Comparison of ENCODE assay signal across 24 cellular contexts in genomic region chr5:6570530-6570929, GRCh38.
"Had no signal": no experiment of that assay in that cellular context is flagged by ENCODE, and none has a peak within 500 bp of the region (broad histone marks: within the 10 kb centered on the region; RNA-seq: fewer than 3 reads in every experiment).

No MANE protein-coding gene starts in this region.

- ATAC-seq: activated CD4-positive, alpha-beta T cell treated with anti-CD3 and anti-CD28 coated beads for 36 hours; gastroesophageal sphincter; lower lobe of right lung; natural killer cell; stimulated activated naive B cell treated with anti-CD40 and anti-IgM and Interleukin-4, amounts not matched to agents 10 μg/mL and 1 μg/mL and 100 μg/mL, for 72 hours had no signal

- H3K9me3 Mint-ChIP-seq: activated T-helper 2 cell treated with anti-CD3 and anti-CD28 coated beads, Interferon-gamma antibody, Interleukin-2, Interleukin-4, amounts not matched to agents 10 μg/mL and 5 μg/mL and 100 μg/mL, durations not matched to agents 14 hours and 24 hours and 36 hours; natural killer cell; stimulated activated naive B cell treated with anti-CD40 and anti-IgM and Interleukin-4, amounts not matched to agents 10 μg/mL and 1 μg/mL and 100 μg/mL, for 72 hours had no signal

- H3K4me3 Mint-ChIP-seq: activated CD4-positive, alpha-beta T cell treated with anti-CD3 and anti-CD28 coated beads for 36 hours; activated naive CD8-positive, alpha-beta T cell; natural killer cell; stimulated activated naive B cell treated with anti-CD40 and anti-IgM and Interleukin-4, amounts not matched to agents 10 μg/mL and 1 μg/mL and 100 μg/mL, for 72 hours had no signal

- DNase-seq: activated CD4-positive, alpha-beta T cell treated with anti-CD3 and anti-CD28 coated beads for 36 hours; activated CD4-positive, CD25-positive, alpha-beta regulatory T cell; activated naive CD4-positive, alpha-beta T cell treated with Interleukin-2 at 50 U/mL for 16 hours; activated T-cell treated with anti-CD3 and anti-CD28 coated beads, Interleukin-2, amount 50 U/mL, for 48 hours; anterior cingulate cortex; dermis blood vessel endothelial cell; effector CD4-positive, alpha-beta T cell; hippocampal formation; kidney; lower lobe of right lung; mesendoderm; natural killer cell; ovary; retina; stimulated activated CD4-positive, alpha-beta T cell treated with anti-CD3 and anti-CD28 coated beads, Interleukin-1b, Interleukin-23, amount 100 ng/mL, for 48 hours; stimulated activated naive B cell treated with anti-CD40 and anti-IgM and Interleukin-4, amounts not matched to agents 10 μg/mL and 1 μg/mL and 100 μg/mL, for 72 hours; stomach; tibial artery had no signal

- H3K4me1 ChIP-seq: gastroesophageal sphincter, lower lobe of right lung, stomach had no signal

- H3K9me3 ChIP-seq: gastroesophageal sphincter, lower lobe of right lung, ovary, stomach, tibial artery had no signal

- H3K4me3 ChIP-seq: gastroesophageal sphincter, lower lobe of right lung, ovary, smooth muscle cell, stomach, tibial artery had no signal

- H3K27ac Mint-ChIP-seq: activated CD4-positive, alpha-beta T cell treated with anti-CD3 and anti-CD28 coated beads for 36 hours; activated naive CD8-positive, alpha-beta T cell; activated T-helper 2 cell treated with anti-CD3 and anti-CD28 coated beads, Interferon-gamma antibody, Interleukin-2, Interleukin-4, amounts not matched to agents 10 μg/mL and 5 μg/mL and 100 μg/mL, durations not matched to agents 14 hours and 24 hours and 36 hours; natural killer cell; progenitor cell of endocrine pancreas; stimulated activated naive B cell treated with anti-CD40 and anti-IgM and Interleukin-4, amounts not matched to agents 10 μg/mL and 1 μg/mL and 100 μg/mL, for 72 hours had no signal

- H3K4me1 Mint-ChIP-seq: activated CD4-positive, alpha-beta T cell treated with anti-CD3 and anti-CD28 coated beads for 36 hours; natural killer cell; stimulated activated naive B cell treated with anti-CD40 and anti-IgM and Interleukin-4, amounts not matched to agents 10 μg/mL and 1 μg/mL and 100 μg/mL, for 72 hours had no signal

- H3K36me3 ChIP-seq: gastroesophageal sphincter, lower lobe of right lung, ovary, stomach, tibial artery had no signal

- H3K27me3 ChIP-seq: ovary had no signal

- H3K27ac ChIP-seq: epithelial cell of prostate, gastroesophageal sphincter, lower lobe of right lung, ovary, stomach, tibial artery had no signal

- H3K36me3 Mint-ChIP-seq: activated naive CD8-positive, alpha-beta T cell; natural killer cell; stimulated activated naive B cell treated with anti-CD40 and anti-IgM and Interleukin-4, amounts not matched to agents 10 μg/mL and 1 μg/mL and 100 μg/mL, for 72 hours had no signal
